Comparison of ENCODE assay signal across 13 cellular contexts in genomic region chr18:80213173-80213572, GRCh38. TPM values are rescaled to one million over a fixed set of nuclear protein-coding genes. Genes with fewer than 3 reads are reported as not detected.
DNase-seq lines count a peak whose midpoint lies in the region; ATAC-seq and TF ChIP-seq lines count a peak whose summit lies in the region.
"Had no signal": no experiment of that assay in that cellular context is flagged by ENCODE, and none has a peak within 500 bp of the region (broad histone marks: within the 10 kb centered on the region; RNA-seq: fewer than 3 reads in every experiment).

No MANE protein-coding gene starts in this region.

- no peak for TF ChIP-seq CTCF in GM13977 (IDR thresholded peaks at IDR 0.05; ENCODE audit: extremely low read depth, insufficient read depth, missing control alignments)
- TF ChIP-seq CTCF in GM13976 (IDR thresholded peaks at IDR 0.05; ENCODE audit: borderline replicate concordance, control extremely low read depth, extremely low read depth, insufficient read depth, missing control alignments): no peak

- no peaks in the 10 kb centered on the region for H3K36me3 Mint-ChIP-seq in activated T-helper 17 cell treated with anti-CD3 and anti-CD28 coated beads, Interleukin-2, amount 50 U/mL, for 72 hours (ENCODE audit: low read depth)

- H3K27me3 Mint-ChIP-seq in activated T-helper 17 cell treated with anti-CD3 and anti-CD28 coated beads, Interleukin-2, amount 50 U/mL, for 72 hours: peaks cover 33% of the 10 kb centered on the region

- DNase-seq in GM13977 (ENCODE audit: low spot score): peak; percentile 17
- DNase-seq in RPMI7951 (ENCODE audit: low read depth): peak; percentile 8
- no peak for DNase-seq in GM13976 (ENCODE audit: low spot score)
- DNase-seq in NCI-H146 (lab: John Stamatoyannopoulos, UW): no peak
- DNase-seq: activated T-cell treated with anti-CD3 and anti-CD28 coated beads, Interleukin-2, amount 50 U/mL, for 24 hours; NCI-H2171 treated with DMSO at 0.1 percent for 48 hours; stimulated activated CD4-positive, alpha-beta T cell treated with anti-CD3 and anti-CD28 coated beads, Interleukin-4, amount 100 ng/mL, for 24 hours; stimulated activated naive CD4-positive, alpha-beta T cell had no signal

- in situ Hi-C loops in GM13977 (cut with MboI; ENCODE audit: low pct_unique_long_range_greater_than_20kb, low sequenced_read_pairs, unreplicated experiment): no loop called here
- in situ Hi-C loops in GM13976 (cut with MboI; ENCODE audit: low sequenced_read_pairs, unreplicated experiment): no loop called here

- no peaks in the 10 kb centered on the region for H3K9me3 Mint-ChIP-seq in activated T-helper 17 cell treated with anti-CD3 and anti-CD28 coated beads, Interleukin-2, amount 50 U/mL, for 72 hours

- peak; percentile 66 for ATAC-seq in GM19452 (IDR thresholded peaks at IDR 0.05; ENCODE audit: unreplicated experiment)
- ATAC-seq in HG02981 (IDR thresholded peaks at IDR 0.05; ENCODE audit: unreplicated experiment): peak; percentile 59
- no peak for ATAC-seq in HG02884 (IDR thresholded peaks at IDR 0.05; ENCODE audit: unreplicated experiment)
- ATAC-seq in activated T-helper 17 cell treated with anti-CD3 and anti-CD28 coated beads, Interleukin-2, amount 50 U/mL, for 72 hours (replicated peaks): no peak
- ATAC-seq: activated CD4-positive, CD25-positive, alpha-beta regulatory T cell treated with anti-CD3 and anti-CD28 coated beads, Interleukin-2, amount 50 U/mL, for 24 hours had no signal

- no peak overlapping the region for H3K27ac Mint-ChIP-seq in activated T-helper 17 cell treated with anti-CD3 and anti-CD28 coated beads, Interleukin-2, amount 50 U/mL, for 72 hours
- H3K27ac Mint-ChIP-seq: activated T-cell treated with anti-CD3 and anti-CD28 coated beads, Interleukin-2, amount 50 U/mL, for 24 hours had no signal

- no peaks in the 10 kb centered on the region for H3K4me1 Mint-ChIP-seq in activated T-helper 17 cell treated with anti-CD3 and anti-CD28 coated beads, Interleukin-2, amount 50 U/mL, for 72 hours

- no peak overlapping the region for H3K4me3 Mint-ChIP-seq in activated T-helper 17 cell treated with anti-CD3 and anti-CD28 coated beads, Interleukin-2, amount 50 U/mL, for 72 hours
- H3K4me3 Mint-ChIP-seq: activated T-cell treated with anti-CD3 and anti-CD28 coated beads, Interleukin-2, amount 50 U/mL, for 24 hours had no signal

RNA-seq across cellular contexts. Expression of gene PARD6G, which starts 34.1 kb away (rescaled TPM):
- total RNA-seq in RPMI7951 (2014; rRNA removed; shearing (Covaris generic)): 0.24 and 0.68 TPM in 2 replicates
- total RNA-seq in activated T-helper 17 cell treated with anti-CD3 and anti-CD28 coated beads, Interleukin-2, amount 50 U/mL, for 72 hours: 1 to 10 TPM in 1 of 2 donors, under 1 TPM in 1; 0.98 to 1.5 TPM

Comparison
In these comparisons a context has a peak if more than half of its experiments do, and no peak if none do; other contexts are left out.
1. DNase-seq: peak in GM13977 (single experiment) and RPMI7951 (single experiment); none in GM13976 (single experiment) and NCI-H146 (single experiment).
2. ATAC-seq: peak in GM19452 (single experiment) and HG02981 (single experiment); none in HG02884 (single experiment) and activated T-helper 17 cell treated with anti-CD3 and anti-CD28 coated beads, Interleukin-2, amount 50 U/mL, for 72 hours (single experiment).